24 cellular contexts compared by ENCODE assay signal in the genomic region with DNA sequence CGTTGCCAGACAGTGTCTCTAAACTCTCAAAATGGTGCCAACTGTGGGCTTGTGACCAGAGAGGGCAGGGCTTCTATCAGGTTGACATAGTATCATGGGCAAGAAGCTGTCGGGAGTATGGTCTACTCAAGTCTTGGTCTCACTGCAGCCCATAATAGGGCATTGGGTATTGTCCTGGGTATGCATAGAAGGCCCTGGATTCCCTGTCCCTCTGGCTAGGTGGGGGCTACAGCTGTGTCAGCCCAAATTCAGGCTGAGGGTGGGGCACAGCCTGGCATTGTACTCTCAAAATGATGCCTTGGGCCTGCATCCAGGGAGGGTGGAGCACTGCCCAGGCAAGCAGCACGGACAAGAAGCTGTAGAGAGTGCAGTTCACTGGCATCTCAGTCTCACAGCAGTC.
"Had no signal": no experiment of that assay in that cellular context is flagged by ENCODE, and none has a peak within 500 bp of the region (broad histone marks: within the 10 kb centered on the region; RNA-seq: fewer than 3 reads in every experiment).

No MANE protein-coding gene starts in this region.

- ATAC-seq: heart right ventricle; left cardiac atrium; left lobe of liver; left ventricle myocardium superior; naive thymus-derived CD8-positive, alpha-beta T cell; right cardiac atrium; sciatic nerve had no signal

- DNase-seq: heart right ventricle; kidney glomerular epithelial cell; left cardiac atrium; left ventricle myocardium superior; naive thymus-derived CD8-positive, alpha-beta T cell; ovary; posterior cingulate gyrus; retina; right cardiac atrium; stimulated activated CD4-positive, alpha-beta T cell treated with anti-CD3 and anti-CD28 coated beads, Interleukin-12 subunit alpha, Interleukin-12 subunit beta, amount 100 ng/mL, for 4 hours; stimulated activated CD4-positive, alpha-beta T cell treated with anti-CD3 and anti-CD28 coated beads, Interleukin-15, amount 100 ng/mL, for 24 hours; stimulated activated CD4-positive, alpha-beta T cell treated with anti-CD3 and anti-CD28 coated beads, Interleukin-2, amount 100 ng/mL, for 24 hours; stimulated activated CD4-positive, alpha-beta T cell treated with anti-CD3 and anti-CD28 coated beads, Interleukin-4, amount 100 ng/mL, for 24 hours; stimulated activated naive CD4-positive, alpha-beta T cell; stomach; testis; thyroid gland; transverse colon; upper lobe of left lung had no signal

- H3K27ac Mint-ChIP-seq: memory B cell; naive thymus-derived CD8-positive, alpha-beta T cell; nephron had no signal

- H3K9me3 Mint-ChIP-seq: memory B cell; naive thymus-derived CD8-positive, alpha-beta T cell; nephron had no signal

- H3K4me1 Mint-ChIP-seq: memory B cell; naive thymus-derived CD8-positive, alpha-beta T cell; nephron; neural crest cell had no signal

- H3K36me3 Mint-ChIP-seq: memory B cell; naive thymus-derived CD8-positive, alpha-beta T cell had no signal

- H3K4me3 Mint-ChIP-seq: memory B cell, nephron, neural crest cell had no signal
